9 cellular contexts compared by ENCODE assay signal in genomic region chr10:100341953-100342626, GRCh38. TPM values are rescaled to one million over a fixed set of nuclear protein-coding genes. Genes with fewer than 3 reads are reported as not detected.
DNase-seq lines count a peak whose midpoint lies in the region; ATAC-seq and TF ChIP-seq lines count a peak whose summit lies in the region.
"Had no signal": no experiment of that assay in that cellular context is flagged by ENCODE, and none has a peak within 500 bp of the region (broad histone marks: within the 10 kb centered on the region; RNA-seq: fewer than 3 reads in every experiment).

No MANE protein-coding gene starts in this region.

- H3K9ac ChIP-seq in fibroblast of lung (ENCODE audit: insufficient read depth, low read length): no peak overlapping the region

- H3K27ac ChIP-seq in fibroblast of lung (ENCODE audit: insufficient read depth, low read length): no peak overlapping the region
- H3K27ac ChIP-seq: skin epidermis had no signal

- no peak overlapping the region for H3K4me2 ChIP-seq in fibroblast of lung (ENCODE audit: extremely low read depth, insufficient read depth, low read length)

- peak; percentile 66 for TF ChIP-seq CTCF in GM13977 (IDR thresholded peaks at IDR 0.05; ENCODE audit: extremely low read depth, insufficient read depth, missing control alignments)
- peak; percentile 65 to 69 for TF ChIP-seq CTCF in fibroblast of lung (conservative IDR thresholded peaks at IDR 0.05 in 1 of 2, IDR thresholded peaks at IDR 0.05 in 1 of 2; ENCODE audit: low read depth in 1 of 2, low read length in 2 of 2)

- no peak overlapping the region for H2AFZ ChIP-seq in fibroblast of lung (ENCODE audit: low read length)

- ATAC-seq in HG03439 (IDR thresholded peaks at IDR 0.05; ENCODE audit: unreplicated experiment): no peak

- H3K9me3 ChIP-seq in fibroblast of lung (ENCODE audit: control insufficient read depth, insufficient read depth, low read depth, low read length): no peaks in the 10 kb centered on the region

- H3K4me1 ChIP-seq in fibroblast of lung (ENCODE audit: control insufficient read depth, extremely low read depth, insufficient read depth, low read length): peaks cover 4% of the 10 kb centered on the region

- no peaks in the 10 kb centered on the region for H4K20me1 ChIP-seq in fibroblast of lung (ENCODE audit: control insufficient read depth, extremely low read depth, insufficient read depth, low read length)

- no peaks in the 10 kb centered on the region for H3K36me3 ChIP-seq in fibroblast of lung (ENCODE audit: control insufficient read depth, insufficient read depth, low read length)

- H3K79me2 ChIP-seq in fibroblast of lung (ENCODE audit: control insufficient read depth, insufficient read depth, low read length): peaks cover 1% of the 10 kb centered on the region

- no peaks in the 10 kb centered on the region for H3K27me3 ChIP-seq in fibroblast of lung (ENCODE audit: control insufficient read depth, insufficient read depth, low read length)

- DNase-seq in AML-193 (lab: John Stamatoyannopoulos, UW) (peak; percentile 54 to 64), GM13977 (ENCODE audit: low spot score) (peak; percentile 55), NCI-H510A treated with DMSO at 0.1 percent for 48 hours (lab: John Stamatoyannopoulos, UW) (peak; percentile 62), activated T-cell treated with anti-CD3 and anti-CD28 coated beads for 1 hour (ENCODE audit: low read depth) (peak; percentile 10), fibroblast of lung (ENCODE audit: low read depth in 2 of 2) (peak; percentile 47 to 63), nucleus accumbens (lab: John Stamatoyannopoulos, UW) (peak in 32 of 56 donors; percentile 12 to 60 (median 33))
- no peak for DNase-seq in NK-92 treated with Interleukin-12 subunit alpha and Interleukin-12 subunit beta, amount 100 ng/mL, for 24 hours (lab: John Stamatoyannopoulos, UW)

- in situ Hi-C loops in GM13977 (cut with MboI; ENCODE audit: low pct_unique_long_range_greater_than_20kb, low sequenced_read_pairs, unreplicated experiment): loop anchor here (10.0 kb wide), 1 partner anchor 93 kb away; no protein-coding TSS in a partner anchor

- H3K4me3 ChIP-seq in fibroblast of lung (replicated peaks in 1 of 4; ENCODE audit: control extremely low read depth in 1 of 4, insufficient read depth in 1 of 4, low read depth in 3 of 4, low read length in 4 of 4): no peak overlapping the region
- H3K4me3 ChIP-seq: skin epidermis had no signal

RNA-seq across cellular contexts. Expression of gene SCD, which starts 4.9 kb away (rescaled TPM):
- total RNA-seq in fibroblast of lung: 367 and 537 TPM in 2 replicates
- 548 and 754 TPM in 2 replicates for polyA plus RNA-seq in fibroblast of lung
- 398 and 550 TPM in 2 replicates for polyA plus RNA-seq in fibroblast of lung (2012)
- polyA minus RNA-seq in fibroblast of lung (ENCODE audit: low replicate concordance): 625 and 720 TPM in 2 replicates

RNA-seq across cellular contexts. Expression of gene PKD2L1, which starts 12.1 kb away (rescaled TPM):
- not detected in 2 replicates for total RNA-seq in fibroblast of lung
- not detected in 2 replicates for polyA plus RNA-seq in fibroblast of lung
- polyA plus RNA-seq in fibroblast of lung (2012): not detected in 2 replicates
- not detected in 2 replicates for polyA minus RNA-seq in fibroblast of lung (ENCODE audit: low replicate concordance)

RNA-seq across cellular contexts. Expression of gene BLOC1S2, which starts 55.6 kb away (rescaled TPM):
- total RNA-seq in fibroblast of lung: 59.1 and 88.8 TPM in 2 replicates
- polyA plus RNA-seq in fibroblast of lung: 48.1 and 49.4 TPM in 2 replicates
- 47.2 and 53.1 TPM in 2 replicates for polyA plus RNA-seq in fibroblast of lung (2012)
- polyA minus RNA-seq in fibroblast of lung (ENCODE audit: low replicate concordance): 2.8 and 4.4 TPM in 2 replicates
